ENCODE assay signal across 23 cellular contexts in the genomic region with DNA sequence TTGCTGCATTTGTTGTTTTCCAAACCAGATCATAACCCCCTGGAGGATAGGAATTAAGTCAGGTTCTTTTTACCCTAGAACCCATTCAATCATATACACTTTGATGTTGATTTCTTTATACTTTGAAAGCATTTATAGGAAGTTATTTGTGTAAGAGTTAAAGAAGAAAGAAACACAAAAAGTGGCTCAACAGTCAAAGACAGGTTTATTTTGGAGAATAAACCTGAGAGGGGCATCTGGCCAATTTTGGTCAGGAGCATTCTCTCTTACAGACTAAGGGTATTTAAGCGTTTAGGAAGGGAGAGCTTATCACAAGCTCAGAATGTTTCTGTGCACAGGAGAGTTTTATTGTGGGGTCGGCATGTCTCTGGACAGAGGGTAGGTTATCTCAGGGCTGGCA.
DNase-seq lines count a peak whose midpoint lies in the region; ATAC-seq, FAIRE-seq and TF ChIP-seq lines count a peak whose summit lies in the region.
"Had no signal": no experiment of that assay in that cellular context is flagged by ENCODE, and none has a peak within 500 bp of the region (broad histone marks: within the 10 kb centered on the region; RNA-seq: fewer than 3 reads in every experiment).

No MANE protein-coding gene starts in this region.

- no peak overlapping the region for H3K9ac ChIP-seq in endodermal cell (ENCODE audit: extremely low read depth, low read length, poor library complexity, severe bottlenecking)
- H3K9ac ChIP-seq: BLaER1 had no signal

- H3K27ac Mint-ChIP-seq in Caco-2 (ENCODE audit: unreplicated experiment) (peak overlapping the region; percentile 73), endodermal cell (no peak overlapping the region)
- H3K27ac Mint-ChIP-seq: CD14-positive monocyte; CD4-positive, alpha-beta memory T cell; CD4-positive, CD25-positive, alpha-beta regulatory T cell; CD8-positive, alpha-beta memory T cell had no signal

- peaks cover 64% of the 10 kb centered on the region for H3K9me3 Mint-ChIP-seq in Caco-2 (ENCODE audit: unreplicated experiment)
- peaks cover 35% of the 10 kb centered on the region for H3K9me3 Mint-ChIP-seq in endodermal cell

- no peak for FAIRE-seq in urothelium cell line (lab: Jason Lieb, UNC)
- FAIRE-seq: A204.1, D721Med, G401.6, GM12891 had no signal

- H3K27me3 ChIP-seq in Caco-2 (replicated peaks; ENCODE audit: control insufficient read depth, insufficient read depth, low read length) (no peaks in the 10 kb centered on the region), endodermal cell (ENCODE audit: control insufficient read depth, insufficient read depth, low read length, poor library complexity, severe bottlenecking) (no peaks in the 10 kb centered on the region)
- H3K27me3 ChIP-seq: BE2C, BLaER1 had no signal

- H3K27me3 Mint-ChIP-seq in Caco-2 (ENCODE audit: insufficient read depth, unreplicated experiment) (no peaks in the 10 kb centered on the region), endodermal cell (ENCODE audit: insufficient read depth) (no peaks in the 10 kb centered on the region)
- H3K27me3 Mint-ChIP-seq: CD4-positive, alpha-beta memory T cell; CD4-positive, CD25-positive, alpha-beta regulatory T cell; CD8-positive, alpha-beta memory T cell had no signal

- CTCF ChIA-PET in Caco-2 (lab: Charles Lee) (no interaction called here), HEK293 (lab: Yijun Ruan, JAX) (no interaction called here)

- H3K4me3 ChIP-seq in Caco-2 (ENCODE audit: low read depth, low read length) (no peak overlapping the region), HEK293 (ENCODE audit: low read depth, low read length) (no peak overlapping the region), endodermal cell (ENCODE audit: low read length) (peak overlapping the region; percentile 56)
- H3K4me3 ChIP-seq: BLaER1 had no signal

- no peak for ATAC-seq in GM21528 (IDR thresholded peaks at IDR 0.05; ENCODE audit: low FRiP score, unreplicated experiment)

- no peak overlapping the region for H3K4me3 Mint-ChIP-seq in Caco-2 (ENCODE audit: unreplicated experiment)
- H3K4me3 Mint-ChIP-seq in endodermal cell: no peak overlapping the region
- H3K4me3 Mint-ChIP-seq: CD14-positive monocyte; CD4-positive, alpha-beta memory T cell; CD4-positive, CD25-positive, alpha-beta regulatory T cell; CD8-positive, alpha-beta memory T cell had no signal

- H3K36me3 ChIP-seq in Caco-2 (ENCODE audit: control insufficient read depth, insufficient read depth, low read length) (no peaks in the 10 kb centered on the region), HEK293 (ENCODE audit: control insufficient read depth in 2 of 2, insufficient read depth in 1 of 2, low read length in 2 of 2) (no peaks in the 10 kb centered on the region), endodermal cell (ENCODE audit: control insufficient read depth, insufficient read depth, low read length) (no peaks in the 10 kb centered on the region)
- H3K36me3 ChIP-seq: BE2C, BLaER1 had no signal

- H3K4me1 ChIP-seq in Caco-2 (peaks cover 17% of the 10 kb centered on the region), HEK293 (ENCODE audit: control insufficient read depth, insufficient read depth, low read length) (no peaks in the 10 kb centered on the region), endodermal cell (ENCODE audit: control insufficient read depth, insufficient read depth, low read length) (no peaks in the 10 kb centered on the region)
- H3K4me1 ChIP-seq: BE2C, BLaER1 had no signal

- intact Hi-C loops in Caco-2 (cut with micrococcal nuclease; ENCODE audit: unreplicated experiment): no loop called here

- BruUV-seq in Caco-2 (replicated peaks; lab: Mats Ljungman, UMichigan): no TSS peak

- H3K4me1 Mint-ChIP-seq in Caco-2 (ENCODE audit: low read depth, unreplicated experiment): peaks cover 25% of the 10 kb centered on the region
- no peaks in the 10 kb centered on the region for H3K4me1 Mint-ChIP-seq in endodermal cell
- H3K4me1 Mint-ChIP-seq: CD14-positive monocyte; CD4-positive, alpha-beta memory T cell; CD8-positive, alpha-beta memory T cell had no signal

- POLR2A ChIA-PET in Caco-2 (lab: Charles Lee) (no interaction called here), HEK293 (lab: Yijun Ruan, JAX) (no interaction called here)

- H3K9me3 ChIP-seq in Caco-2: peaks cover 35% of the 10 kb centered on the region
- no peaks in the 10 kb centered on the region; the same call in 1 of the 2 replicates for H3K9me3 ChIP-seq in HEK293 (ENCODE audit: control insufficient read depth, insufficient read depth, low read depth, low read length)
- H3K9me3 ChIP-seq in endodermal cell (ENCODE audit: control insufficient read depth, low read length): peaks cover 42% of the 10 kb centered on the region
- H3K9me3 ChIP-seq: BE2C, BLaER1 had no signal

- H3K27ac ChIP-seq in HEK293 (ENCODE audit: extremely low read depth, low read depth, low read length) (no peak overlapping the region), endodermal cell (ENCODE audit: low read depth, low read length) (no peak overlapping the region)
- H3K27ac ChIP-seq: BLaER1 had no signal

- DNase-seq in Caco-2: no peak
- DNase-seq in endodermal cell: no peak
- DNase-seq in NCI-H2107 treated with DMSO at 0.1 percent for 48 hours (lab: John Stamatoyannopoulos, UW; ENCODE audit: unreplicated experiment): no peak
- no peak for DNase-seq in urothelium cell line (ENCODE audit: low spot score)
- DNase-seq: 8988T; ACHN; BE2C; C1 segment of cervical spinal cord; Calu3; CD4-positive, alpha-beta memory T cell; CD4-positive, CD25-positive, alpha-beta regulatory T cell; CD8-positive, alpha-beta memory T cell; COR-L47; DMS79 treated with DMSO at 0.1 percent for 48 hours; GF-D8 had no signal

- H3K36me3 Mint-ChIP-seq in Caco-2 (ENCODE audit: insufficient read depth, unreplicated experiment): peaks cover 6% of the 10 kb centered on the region
- peaks cover 4% of the 10 kb centered on the region for H3K36me3 Mint-ChIP-seq in endodermal cell (ENCODE audit: low read depth)
- H3K36me3 Mint-ChIP-seq: CD14-positive monocyte; CD4-positive, alpha-beta memory T cell; CD4-positive, CD25-positive, alpha-beta regulatory T cell; CD8-positive, alpha-beta memory T cell had no signal

- WGBS in endodermal cell (ENCODE audit: insufficient coverage in 1 of 2, insufficient read length in 1 of 2), 2 experiments: 90 to 100% methylated on average over 2 of the region's 2 CpGs

- no peak for TF ChIP-seq CTCF in Caco-2 (IDR thresholded peaks at IDR 0.05; ENCODE audit: insufficient read depth in 1 of 2, low read depth in 1 of 2, low read length in 1 of 2, severe bottlenecking in 1 of 2, unreplicated experiment in 1 of 2)
- no peak for TF ChIP-seq CTCF in HEK293 (tag by site-specific recombination; IDR thresholded peaks at IDR 0.05)
- no peak for TF ChIP-seq CTCF in endodermal cell (conservative IDR thresholded peaks at IDR 0.05)

TF ChIP-seq in HEK293, 187 proteins besides CTCF, POLR2A, EP300 and RAD21:
- no peak for TF ChIP-seq GLIS2 (tag by site-specific recombination; IDR thresholded peaks at IDR 0.05)
- TF ChIP-seq TRIM28 (IDR thresholded peaks at IDR 0.05; ENCODE audit: borderline replicate concordance, low read length): peak; percentile 44; the same call in 1 of the 2 replicates
- TF ChIP-seq SETDB1 (IDR thresholded peaks at IDR 0.05; ENCODE audit: insufficient read length, low read length): peak; percentile 55
